17 cellular contexts compared by ENCODE assay signal in the genomic region with DNA sequence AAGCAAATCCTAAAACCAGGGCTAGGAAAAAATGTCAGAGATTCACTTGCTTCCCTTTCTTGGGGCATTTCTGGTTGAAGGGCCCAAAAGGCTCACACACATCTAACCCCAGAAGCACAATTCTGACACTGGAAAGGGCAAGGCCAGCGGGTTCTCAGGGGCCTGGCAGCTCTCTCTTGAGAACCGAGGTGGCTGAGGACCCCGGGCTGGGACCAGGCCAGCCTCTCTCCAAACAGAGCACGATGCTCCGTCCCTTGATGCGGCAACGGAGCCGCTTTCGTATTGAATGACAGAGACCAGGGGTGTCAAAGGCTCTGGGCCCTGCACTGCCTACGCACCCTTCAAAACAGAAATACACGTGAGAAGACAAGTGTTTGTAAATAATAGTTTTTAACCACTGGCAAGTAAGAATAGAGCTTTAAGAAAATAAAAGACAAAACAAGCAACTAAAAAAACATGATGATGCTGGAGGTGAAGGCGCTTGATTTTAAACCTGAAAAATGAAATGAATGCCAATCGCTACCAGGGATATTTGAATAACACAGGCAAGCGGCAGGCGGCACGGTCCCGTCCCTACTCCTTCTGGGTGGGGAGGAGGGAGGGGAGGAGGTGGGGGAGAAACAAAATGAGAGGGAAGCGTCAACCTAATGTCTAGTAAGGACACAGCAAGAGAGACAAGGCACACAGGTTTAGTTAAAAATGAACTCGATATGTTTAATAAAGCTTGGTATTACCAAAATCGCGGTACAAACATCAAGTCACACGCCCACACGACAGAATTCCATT.
"Had no signal": no experiment of that assay in that cellular context is flagged by ENCODE, and none has a peak within 500 bp of the region (broad histone marks: within the 10 kb centered on the region; RNA-seq: fewer than 3 reads in every experiment).

No MANE protein-coding gene starts in this region.

- H3K27me3 ChIP-seq: body of pancreas, esophagus squamous epithelium, upper lobe of left lung had no signal

- H3K4me3 ChIP-seq: body of pancreas, esophagus squamous epithelium, lung, prostate gland, upper lobe of left lung had no signal

- H3K9me3 ChIP-seq: body of pancreas, esophagus squamous epithelium, prostate gland, upper lobe of left lung had no signal

- DNase-seq: activated CD4-positive, alpha-beta T cell treated with anti-CD3 and anti-CD28 coated beads, Interleukin-2, amount 50 U/mL, for 4 hours; activated CD4-positive, CD25-positive, alpha-beta regulatory T cell treated with anti-CD3 and anti-CD28 coated beads, Interleukin-2, amount 50 U/mL, for 72 hours; activated effector memory CD4-positive, alpha-beta T cell treated with anti-CD3 and anti-CD28 coated beads, Interleukin-2, amount 50 U/mL, for 16 hours; activated T-cell treated with anti-CD3 and anti-CD28 coated beads, Interleukin-2, amount 50 U/mL, for 24 hours; amniotic stem cell; body of pancreas; dermis blood vessel endothelial cell; esophagus squamous epithelium; left colon; naive thymus-derived CD8-positive, alpha-beta T cell; stimulated activated CD4-positive, alpha-beta T cell treated with anti-CD3 and anti-CD28 coated beads, Interleukin-2, amount 100 ng/mL, for 24 hours; stimulated activated naive CD4-positive, alpha-beta T cell had no signal

- H3K27ac ChIP-seq: body of pancreas, upper lobe of left lung had no signal

- ATAC-seq: activated naive CD4-positive, alpha-beta T cell treated with anti-CD3 and anti-CD28 coated beads, Interleukin-2, amount 50 U/mL, for 72 hours; body of pancreas; left colon; naive thymus-derived CD8-positive, alpha-beta T cell; sciatic nerve had no signal
